In the genomic region with DNA sequence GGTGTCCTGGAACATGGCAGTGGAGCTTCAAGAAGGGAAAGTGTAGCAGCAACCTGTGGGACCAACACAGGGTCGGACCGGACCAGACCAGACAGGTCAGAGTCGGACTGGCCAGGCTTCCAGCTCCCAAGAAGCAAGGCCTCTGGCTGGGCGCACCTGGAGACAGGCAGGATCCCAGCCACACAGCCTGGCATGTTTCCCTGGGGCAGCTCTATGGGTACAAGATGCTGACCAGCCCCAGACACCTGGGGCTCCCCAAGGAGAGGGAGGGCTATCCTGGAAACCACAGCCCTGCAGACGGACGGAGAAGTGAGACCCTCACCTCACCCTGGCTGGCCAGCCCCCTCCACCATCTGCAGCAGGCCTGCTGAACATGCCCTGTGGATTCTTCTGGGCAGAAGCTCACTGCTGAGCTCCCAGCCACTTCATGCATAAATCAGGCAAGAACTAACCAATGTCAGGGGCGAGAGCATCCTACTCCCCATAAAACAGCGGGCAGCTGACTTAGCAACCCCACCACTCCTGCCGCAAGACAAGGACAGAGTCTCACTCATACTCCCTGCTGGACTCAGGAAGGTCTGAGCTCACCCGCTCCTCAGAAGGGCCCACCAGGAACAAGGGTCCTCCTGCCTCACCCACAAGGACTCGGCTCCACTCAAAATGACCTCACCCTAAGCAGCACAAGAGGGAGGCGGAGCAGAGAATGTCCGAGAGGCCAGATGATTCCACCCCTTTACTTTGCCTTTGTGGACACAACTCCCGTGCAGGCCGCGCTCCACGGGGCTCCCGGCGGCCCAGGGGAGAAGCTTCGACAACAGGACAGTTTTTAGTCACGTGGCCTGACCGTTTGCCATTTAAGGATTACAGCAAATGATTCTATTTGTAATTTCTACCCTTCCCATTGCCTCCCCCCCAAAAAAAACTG, we compare ENCODE assay signal across 19 cellular contexts.
"Had no signal": no experiment of that assay in that cellular context is flagged by ENCODE, and none has a peak within 500 bp of the region (broad histone marks: within the 10 kb centered on the region; RNA-seq: fewer than 3 reads in every experiment).

No MANE protein-coding gene starts in this region.

- H3K36me3 ChIP-seq: breast epithelium, transverse colon had no signal

- H3K27ac Mint-ChIP-seq: activated B cell treated with CpG ODN at 0.5 μM for 24 hours; activated CD4-positive, alpha-beta T cell treated with anti-CD3 and anti-CD28 coated beads, Interleukin-2, amount 10 ng/mL, durations not matched to agents 24 days and 14 days; activated CD8-positive, alpha-beta T cell treated with anti-CD3 and anti-CD28 coated beads for 36 hours; activated naive CD4-positive, alpha-beta T cell treated with anti-CD3 and anti-CD28 coated beads, Interleukin-2, amount 50 U/mL, for 72 hours; activated T-cell treated with anti-CD3 and anti-CD28 coated beads, Interleukin-2, amount 50 U/mL, for 72 hours; T-helper 2 cell treated with Interferon-gamma antibody and Interleukin-4, amounts not matched to agents 5 μg/mL and 100 μg/mL, for 36 hours had no signal

- DNase-seq: activated B cell treated with CpG ODN at 0.5 μM for 24 hours; activated gamma-delta T cell treated with Interleukin-2 at 50 U/mL for 16 hours; left cardiac atrium; naive thymus-derived CD8-positive, alpha-beta T cell; nucleus accumbens; spleen; stimulated activated naive CD4-positive, alpha-beta T cell treated with Interleukin-2 at 50 U/mL for 16 hours; transverse colon had no signal

- H3K4me3 Mint-ChIP-seq: activated B cell treated with CpG ODN at 0.5 μM for 24 hours; activated CD4-positive, alpha-beta T cell treated with anti-CD3 and anti-CD28 coated beads, Interleukin-2, amount 10 ng/mL, durations not matched to agents 24 days and 14 days; activated CD8-positive, alpha-beta T cell treated with anti-CD3 and anti-CD28 coated beads for 36 hours; activated T-cell treated with anti-CD3 and anti-CD28 coated beads, Interleukin-2, amount 50 U/mL, for 72 hours; T-helper 2 cell treated with Interferon-gamma antibody and Interleukin-4, amounts not matched to agents 5 μg/mL and 100 μg/mL, for 36 hours had no signal

- H3K9me3 ChIP-seq: adrenal gland, breast epithelium, gastroesophageal sphincter, lower lobe of right lung, spleen, transverse colon, vagina had no signal

- H3K4me3 ChIP-seq: adrenal gland, breast epithelium, coronary artery, gastroesophageal sphincter, lower lobe of right lung, spleen, transverse colon, vagina had no signal

- H3K27ac ChIP-seq: adrenal gland, breast epithelium, coronary artery, gastroesophageal sphincter, lower lobe of right lung, spleen, transverse colon, vagina had no signal

- H3K9me3 Mint-ChIP-seq: activated B cell treated with CpG ODN at 0.5 μM for 24 hours; activated CD4-positive, alpha-beta T cell treated with anti-CD3 and anti-CD28 coated beads, Interleukin-2, amount 10 ng/mL, durations not matched to agents 24 days and 14 days; activated CD8-positive, alpha-beta T cell treated with anti-CD3 and anti-CD28 coated beads for 36 hours; activated naive CD4-positive, alpha-beta T cell treated with anti-CD3 and anti-CD28 coated beads, Interleukin-2, amount 50 U/mL, for 72 hours; activated T-cell treated with anti-CD3 and anti-CD28 coated beads, Interleukin-2, amount 50 U/mL, for 72 hours; naive thymus-derived CD8-positive, alpha-beta T cell; T-helper 2 cell treated with Interferon-gamma antibody and Interleukin-4, amounts not matched to agents 5 μg/mL and 100 μg/mL, for 36 hours had no signal

- H3K27me3 ChIP-seq: adrenal gland, breast epithelium, gastroesophageal sphincter, spleen, transverse colon, vagina had no signal

- ATAC-seq: activated CD8-positive, alpha-beta T cell treated with anti-CD3 and anti-CD28 coated beads for 36 hours; activated naive CD4-positive, alpha-beta T cell treated with anti-CD3 and anti-CD28 coated beads, Interleukin-2, amount 50 U/mL, for 72 hours; activated T-cell treated with anti-CD3 and anti-CD28 coated beads, Interleukin-2, amount 50 U/mL, for 72 hours; gastroesophageal sphincter; left cardiac atrium; lower lobe of right lung; naive thymus-derived CD8-positive, alpha-beta T cell had no signal

- H3K27me3 Mint-ChIP-seq: activated B cell treated with CpG ODN at 0.5 μM for 24 hours; activated CD4-positive, alpha-beta T cell treated with anti-CD3 and anti-CD28 coated beads, Interleukin-2, amount 10 ng/mL, durations not matched to agents 24 days and 14 days; activated CD8-positive, alpha-beta T cell treated with anti-CD3 and anti-CD28 coated beads for 36 hours; naive thymus-derived CD8-positive, alpha-beta T cell had no signal
